ENCODE assay signal across 8 cellular contexts in genomic region chr15:45166792-45167630, GRCh38. TPM values are rescaled to one million over a fixed set of nuclear protein-coding genes. Genes with fewer than 3 reads are reported as not detected.
DNase-seq lines count a peak whose midpoint lies in the region; ATAC-seq and TF ChIP-seq lines count a peak whose summit lies in the region.

No MANE protein-coding gene starts in this region.

- no peaks in the 10 kb centered on the region for H3K9me2 ChIP-seq in PC-9 (ENCODE audit: insufficient read depth)

- H3K27me3 Mint-ChIP-seq in naive thymus-derived CD4-positive, alpha-beta T cell, result no peaks in the 10 kb centered on the region
- H3K27me3 Mint-ChIP-seq in stimulated activated memory B cell treated with anti-CD40 and anti-IgM and Interleukin-4, amounts not matched to agents 10 μg/mL and 1 μg/mL and 100 μg/mL, for 72 hours, result no peaks in the 10 kb centered on the region

- H2AFZ ChIP-seq in PC-9, result peak overlapping the region; percentile 89

- H4K20me1 ChIP-seq in PC-9 (ENCODE audit: insufficient read depth), result no peaks in the 10 kb centered on the region

- no peaks in the 10 kb centered on the region; the same call in 1 of the 2 replicates for H3F3A ChIP-seq in PC-9 (ENCODE audit: insufficient read depth, low read depth)

- H3K9me3 Mint-ChIP-seq in naive thymus-derived CD4-positive, alpha-beta T cell, result peaks cover 0 to 2% (median 0%) of the 10 kb centered on the region in 11 donors
- H3K9me3 Mint-ChIP-seq in stimulated activated memory B cell treated with anti-CD40 and anti-IgM and Interleukin-4, amounts not matched to agents 10 μg/mL and 1 μg/mL and 100 μg/mL, for 72 hours, result no peaks in the 10 kb centered on the region

- peak; percentile 43 for DNase-seq in DMS153 treated with DMSO at 0.1 percent for 48 hours (lab: John Stamatoyannopoulos, UW; ENCODE audit: unreplicated experiment)
- peak; percentile 57 to 79 for DNase-seq in PC-9
- peak; percentile 89 to 92 for DNase-seq in activated T-cell treated with anti-CD3 and anti-CD28 coated beads, Interleukin-2, amount 50 U/mL, for 48 hours
- peak; percentile 76 for DNase-seq in fibroblast of gingiva (ENCODE audit: low read depth)
- peak; percentile 58 to 82 (median 78) for DNase-seq in naive thymus-derived CD4-positive, alpha-beta T cell

- H3K36me3 ChIP-seq in HUES6 (ENCODE audit: control insufficient read depth, insufficient read depth, low read length) (peaks cover 8% of the 10 kb centered on the region; the same call in 1 of the 2 replicates), PC-9 (ENCODE audit: low read depth) (no peaks in the 10 kb centered on the region)
- H3K36me3 ChIP-seq in naive thymus-derived CD4-positive, alpha-beta T cell (ENCODE audit: control insufficient read depth in 2 of 3, insufficient read depth in 3 of 3, low read length in 3 of 3), result no peaks in the 10 kb centered on the region

- peaks cover 34% of the 10 kb centered on the region for H3K4me1 ChIP-seq in HUES6 (ENCODE audit: control insufficient read depth, insufficient read depth, low read length)
- peaks cover 11% of the 10 kb centered on the region for H3K4me1 ChIP-seq in PC-9 (replicated peaks; ENCODE audit: insufficient read depth)
- H3K4me1 ChIP-seq in naive thymus-derived CD4-positive, alpha-beta T cell (ENCODE audit: control insufficient read depth in 2 of 2, insufficient read depth in 2 of 2, low read length in 2 of 2), result peaks cover 10 to 13% of the 10 kb centered on the region in 2 donors

- peak; percentile 71 for TF ChIP-seq CTCF in PC-9 (conservative IDR thresholded peaks at IDR 0.05)

- peak; percentile 95 for ATAC-seq in GM21447 (IDR thresholded peaks at IDR 0.05; ENCODE audit: unreplicated experiment)
- ATAC-seq in naive thymus-derived CD4-positive, alpha-beta T cell, result peak; percentile 95
- ATAC-seq in stimulated activated memory B cell treated with anti-CD40 and anti-IgM and Interleukin-4, amounts not matched to agents 10 μg/mL and 1 μg/mL and 100 μg/mL, for 72 hours, result peak; percentile 96

- peak overlapping the region; percentile 74 for H3K4me2 ChIP-seq in PC-9

- H3K9ac ChIP-seq in HUES6 (ENCODE audit: low read length), result peak overlapping the region; percentile 93

- H3K27me3 ChIP-seq in HUES6 (ENCODE audit: control insufficient read depth, insufficient read depth, low read length) (no peaks in the 10 kb centered on the region), PC-9 (ENCODE audit: insufficient read depth, low read depth) (no peaks in the 10 kb centered on the region)
- H3K27me3 ChIP-seq in naive thymus-derived CD4-positive, alpha-beta T cell (ENCODE audit: control insufficient read depth in 2 of 2, insufficient read depth in 2 of 2, low read length in 2 of 2), result no peaks in the 10 kb centered on the region

- H3K79me2 ChIP-seq in PC-9 (ENCODE audit: low read depth), result no peaks in the 10 kb centered on the region

- H3K4me3 ChIP-seq in HUES6 (ENCODE audit: low read depth, low read length) (peak overlapping the region; percentile 60), PC-9 (peak overlapping the region; percentile 62; the same call in 1 of the 2 replicates)
- peak overlapping the region; percentile 70 for H3K4me3 ChIP-seq in naive thymus-derived CD4-positive, alpha-beta T cell (ENCODE audit: low read length)

- peak overlapping the region; percentile 62 to 86 (median 74) for H3K4me3 Mint-ChIP-seq in naive thymus-derived CD4-positive, alpha-beta T cell
- H3K4me3 Mint-ChIP-seq in stimulated activated memory B cell treated with anti-CD40 and anti-IgM and Interleukin-4, amounts not matched to agents 10 μg/mL and 1 μg/mL and 100 μg/mL, for 72 hours, result peak overlapping the region; percentile 71

- BruUV-seq in PC-9 (replicated peaks; lab: Mats Ljungman, UMichigan), result no TSS peak

- intact Hi-C loops in PC-9 (cut with micrococcal nuclease; ENCODE audit: unreplicated experiment), result loop anchor here (1.0 kb wide), 2 partner anchors 31 to 290 kb away; no protein-coding TSS in a partner anchor
- intact Hi-C loops in naive thymus-derived CD4-positive, alpha-beta T cell (cut with micrococcal nuclease), result loop anchor here (1.0 to 2.0 kb wide), 9 partner anchors 21 to 420 kb away; partner anchors contain the start of gene BLOC1S6 (in 1 of the 2)

- POLR2A ChIA-PET in PC-9 (lab: Charles Lee; ENCODE audit: unreplicated experiment), result interaction anchor here (0.6 to 0.7 kb wide), 2 partner anchors 20 to 112 kb away, joined by 3 to 4 read pairs; no protein-coding TSS in a partner anchor
- POLR2A ChIA-PET in naive thymus-derived CD4-positive, alpha-beta T cell (lab: Charles Lee), result interaction anchor here (0.6 to 7.3 kb wide), 10 partner anchors 14 to 420 kb away, joined by 3 to 77 read pairs (median 4); partner anchors contain the start of gene BLOC1S6

- CTCF ChIA-PET in PC-9 (lab: Charles Lee), result interaction anchor here (0.8 to 2.2 kb wide), 2 partner anchors 14 to 40 kb away, joined by 3 to 6 read pairs; no protein-coding TSS in a partner anchor
- CTCF ChIA-PET in naive thymus-derived CD4-positive, alpha-beta T cell (lab: Charles Lee), result interaction anchor here (0.8 to 1.7 kb wide), 9 partner anchors 9 to 235 kb away, joined by 3 to 9 read pairs (median 4); a partner anchor contains a TSS

- peak overlapping the region; percentile 62 to 92 (median 83) for H3K27ac Mint-ChIP-seq in naive thymus-derived CD4-positive, alpha-beta T cell
- H3K27ac Mint-ChIP-seq in stimulated activated memory B cell treated with anti-CD40 and anti-IgM and Interleukin-4, amounts not matched to agents 10 μg/mL and 1 μg/mL and 100 μg/mL, for 72 hours, result peak overlapping the region; percentile 86

- H3K9me3 ChIP-seq in HUES6 (ENCODE audit: control insufficient read depth, insufficient read depth, low read depth, low read length), result no peaks in the 10 kb centered on the region
- no peaks in the 10 kb centered on the region for H3K9me3 ChIP-seq in PC-9 (ENCODE audit: insufficient read depth, low read depth)
- H3K9me3 ChIP-seq in naive thymus-derived CD4-positive, alpha-beta T cell (ENCODE audit: control insufficient read depth in 2 of 3, low read length in 3 of 3), result no peaks in the 10 kb centered on the region

- H3K36me3 Mint-ChIP-seq in naive thymus-derived CD4-positive, alpha-beta T cell, result no peaks in the 10 kb centered on the region
- no peaks in the 10 kb centered on the region for H3K36me3 Mint-ChIP-seq in stimulated activated memory B cell treated with anti-CD40 and anti-IgM and Interleukin-4, amounts not matched to agents 10 μg/mL and 1 μg/mL and 100 μg/mL, for 72 hours

- H3K4me1 Mint-ChIP-seq in naive thymus-derived CD4-positive, alpha-beta T cell, result peaks cover 0 to 31% (median 18%) of the 10 kb centered on the region in 7 donors
- peaks cover 47% of the 10 kb centered on the region for H3K4me1 Mint-ChIP-seq in stimulated activated memory B cell treated with anti-CD40 and anti-IgM and Interleukin-4, amounts not matched to agents 10 μg/mL and 1 μg/mL and 100 μg/mL, for 72 hours

- H3K27ac ChIP-seq in HUES6 (ENCODE audit: low read depth, low read length) (peak overlapping the region; percentile 82), PC-9 (peak overlapping the region; percentile 32; the same call in 1 of the 2 replicates)
- H3K27ac ChIP-seq in naive thymus-derived CD4-positive, alpha-beta T cell (ENCODE audit: low read depth, low read length), result peak overlapping the region; percentile 95

RNA-seq across cellular contexts. Expression of gene SHF, which starts 20.8 kb away (rescaled TPM):
- 6.1 and 6.3 TPM in 2 replicates for total RNA-seq in PC-9 (2021)
- total RNA-seq in naive thymus-derived CD4-positive, alpha-beta T cell, result 1 to 10 TPM; 3.5 to 8.7 (median 6.2) TPM
- 1 to 10 TPM; 2.5 to 3.0 TPM for polyA plus RNA-seq in naive thymus-derived CD4-positive, alpha-beta T cell

RNA-seq across cellular contexts. Expression of gene DUOX1, which starts 37.2 kb away (rescaled TPM):
- total RNA-seq in PC-9 (2021), result 0.08 TPM in 1 of 2 replicates, not detected in the other
- total RNA-seq in naive thymus-derived CD4-positive, alpha-beta T cell, result under 1 TPM in 2 of 5 experiments, not detected in 3; 0.05 to 0.34 TPM
- polyA plus RNA-seq in naive thymus-derived CD4-positive, alpha-beta T cell, result 1 to 10 TPM; 1.2 to 2.0 TPM

RNA-seq across cellular contexts. Expression of gene DUOXA1, which starts 37.3 kb away (rescaled TPM):
- total RNA-seq in PC-9 (2021), result 0.33 and 0.75 TPM in 2 replicates
- total RNA-seq in naive thymus-derived CD4-positive, alpha-beta T cell, result under 1 TPM in 2 of 5 experiments, not detected in 3; 0.49 to 0.51 TPM
- polyA plus RNA-seq in naive thymus-derived CD4-positive, alpha-beta T cell, result under 1 TPM in 1 of 2 donors, not detected in 1; 0.22 TPM

RNA-seq across cellular contexts. Expression of gene DUOXA2, which starts 52.9 kb away (rescaled TPM):
- total RNA-seq in PC-9 (2021), result not detected in 2 replicates
- not detected for total RNA-seq in naive thymus-derived CD4-positive, alpha-beta T cell
- not detected for polyA plus RNA-seq in naive thymus-derived CD4-positive, alpha-beta T cell

RNA-seq across cellular contexts. Expression of gene DUOX2, which starts 53.0 kb away (rescaled TPM):
- 0.10 TPM in 1 of 2 replicates, not detected in the other for total RNA-seq in PC-9 (2021)
- under 1 TPM in 1 of 5 experiments, not detected in 4; 0.49 TPM for total RNA-seq in naive thymus-derived CD4-positive, alpha-beta T cell
- not detected for polyA plus RNA-seq in naive thymus-derived CD4-positive, alpha-beta T cell

Comparison
In these comparisons a context has a peak if more than half of its experiments do, and no peak if none do; other contexts are left out.
1. Peak in every context shown above with its lines: DNase-seq, ATAC-seq, H3K4me3 ChIP-seq and H3K27ac ChIP-seq.
2. H3K27ac ChIP-seq: peak in every context shown above with its lines; median percentile 95 in naive thymus-derived CD4-positive, alpha-beta T cell; 82 in HUES6; 32 in PC-9.